9 cellular contexts compared by ENCODE assay signal in the genomic region with DNA sequence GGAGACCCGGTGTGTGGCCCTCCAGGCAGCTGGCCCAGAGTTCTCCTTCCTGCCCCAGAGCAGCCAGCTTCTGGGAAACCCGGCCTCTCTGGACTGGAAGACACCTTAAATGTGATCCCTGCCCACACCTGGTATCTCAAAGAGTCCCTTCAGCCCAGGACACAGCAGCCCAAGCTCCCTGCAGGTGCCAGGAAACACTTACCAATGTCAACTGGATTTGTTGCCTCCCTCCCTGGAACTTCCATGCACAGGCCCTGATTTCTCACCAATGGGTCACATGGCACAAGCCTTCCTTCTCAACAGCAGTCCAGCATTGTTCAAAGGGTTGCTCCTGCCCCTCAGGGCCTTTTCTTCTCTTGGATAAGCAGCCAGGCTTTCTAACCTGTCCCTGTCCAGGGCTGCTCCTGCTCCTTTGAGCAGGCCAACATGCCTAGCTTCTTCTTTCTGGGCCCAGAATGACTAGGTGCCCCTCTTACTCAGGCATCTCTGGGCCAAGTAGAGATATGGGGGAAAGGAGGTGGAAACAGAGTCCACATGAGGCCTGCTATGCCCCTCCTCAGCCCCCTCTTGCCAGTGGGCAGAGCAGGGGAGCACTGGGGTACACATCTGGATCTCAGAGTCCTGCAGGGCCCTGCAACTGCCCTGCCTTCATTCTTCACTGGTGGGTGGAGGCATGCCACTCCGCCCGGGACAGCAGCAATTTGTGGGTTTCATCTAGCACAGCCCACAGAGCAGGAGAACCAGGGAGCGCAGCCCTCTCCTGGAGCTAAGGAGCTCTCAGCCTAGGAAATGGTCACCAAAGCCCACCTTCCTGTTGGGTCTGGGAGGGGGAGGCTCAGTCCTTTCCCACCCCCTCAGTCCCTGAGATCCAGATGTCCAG. TPM values are rescaled to one million over a fixed set of nuclear protein-coding genes. Genes with fewer than 3 reads are reported as not detected.
DNase-seq lines count a peak whose midpoint lies in the region; ATAC-seq, FAIRE-seq and TF ChIP-seq lines count a peak whose summit lies in the region.
"Had no signal": no experiment of that assay in that cellular context is flagged by ENCODE, and none has a peak within 500 bp of the region (broad histone marks: within the 10 kb centered on the region; RNA-seq: fewer than 3 reads in every experiment).

No MANE protein-coding gene starts in this region.

- peaks cover 13% of the 10 kb centered on the region for H3K79me1 ChIP-seq in neuronal stem cell (ENCODE audit: low read depth, low read length)

- no peak for FAIRE-seq in endothelial cell of umbilical vein (lab: Jason Lieb, UNC)

- H3K27me3 ChIP-seq in CD4-positive, CD25-positive, alpha-beta regulatory T cell (ENCODE audit: control insufficient read depth, insufficient read depth, low read length), result no peaks in the 10 kb centered on the region
- H3K27me3 ChIP-seq in OCI-LY3 (ENCODE audit: low read depth, low read length) (no peaks in the 10 kb centered on the region), endothelial cell of umbilical vein (ENCODE audit: control insufficient read depth in 2 of 2, insufficient read depth in 2 of 2, low read length in 2 of 2) (no peaks in the 10 kb centered on the region), neuronal stem cell (ENCODE audit: control insufficient read depth in 3 of 3, insufficient read depth in 3 of 3, low read depth in 1 of 3, low read length in 3 of 3) (no peaks in the 10 kb centered on the region)

- H2AFZ ChIP-seq in OCI-LY3 (ENCODE audit: low read depth, low read length) (no peak overlapping the region), endothelial cell of umbilical vein (ENCODE audit: low read depth, low read length) (no peak overlapping the region), neuronal stem cell (ENCODE audit: low read length) (no peak overlapping the region)

- no peaks in the 10 kb centered on the region for H3K9me3 ChIP-seq in CD4-positive, CD25-positive, alpha-beta regulatory T cell (ENCODE audit: control insufficient read depth in 2 of 2, low read length in 2 of 2)
- no peaks in the 10 kb centered on the region for H3K9me3 ChIP-seq in OCI-LY3 (ENCODE audit: insufficient read depth, low read length)
- H3K9me3 ChIP-seq in endothelial cell of umbilical vein (replicated peaks; ENCODE audit: control insufficient read depth, insufficient read depth, low read length), result no peaks in the 10 kb centered on the region
- H3K9me3 ChIP-seq in neuronal stem cell (replicated peaks in 1 of 2; ENCODE audit: control insufficient read depth in 2 of 2, insufficient read depth in 1 of 2, low read depth in 1 of 2, low read length in 2 of 2), result no peaks in the 10 kb centered on the region

- H3K9me3 Mint-ChIP-seq in CD4-positive, CD25-positive, alpha-beta regulatory T cell, result peaks cover 0 to 1% (median 0%) of the 10 kb centered on the region in 7 donors

- H3K18ac ChIP-seq in neuronal stem cell (ENCODE audit: low read length), result peak overlapping the region; percentile 40

- H3K27ac ChIP-seq in CD4-positive, CD25-positive, alpha-beta regulatory T cell (ENCODE audit: insufficient read depth, low read length, poor library complexity, severe bottlenecking), result no peak overlapping the region
- H3K27ac ChIP-seq in OCI-LY3 (ENCODE audit: low read length) (peak overlapping the region; percentile 11; the same call in 1 of the 2 replicates), endothelial cell of umbilical vein (ENCODE audit: insufficient read depth, low read depth, low read length) (no peak overlapping the region), neuronal stem cell (replicated peaks; ENCODE audit: low read length) (no peak overlapping the region)

- H3K79me2 ChIP-seq in OCI-LY3 (ENCODE audit: low read length) (peaks cover 95% of the 10 kb centered on the region), endothelial cell of umbilical vein (ENCODE audit: control insufficient read depth, insufficient read depth, low read length) (peaks cover 52% of the 10 kb centered on the region)

- no peaks in the 10 kb centered on the region for H3K9me1 ChIP-seq in endothelial cell of umbilical vein (replicated peaks; ENCODE audit: control insufficient read depth, extremely low read depth, insufficient read depth, low read length)

- no peak overlapping the region for H3K4me3 Mint-ChIP-seq in CD4-positive, CD25-positive, alpha-beta regulatory T cell

- no CpG with 5 or more reads among the region's 5 CpGs for WGBS in neuronal stem cell (ENCODE audit: extremely low coverage in 2 of 2, insufficient read length in 2 of 2, insufficient replicate concordance in 1 of 2), 2 donors

- peaks cover 42% of the 10 kb centered on the region for H3K36me3 ChIP-seq in CD4-positive, CD25-positive, alpha-beta regulatory T cell (ENCODE audit: control insufficient read depth, insufficient read depth, low read length)
- H3K36me3 ChIP-seq in OCI-LY3 (replicated peaks; ENCODE audit: low read depth, low read length), result peaks cover 68% of the 10 kb centered on the region
- peaks cover 5 to 17% of the 10 kb centered on the region in 2 experiments for H3K36me3 ChIP-seq in endothelial cell of umbilical vein (ENCODE audit: control insufficient read depth in 2 of 2, extremely low read depth in 1 of 2, insufficient read depth in 2 of 2, low read length in 2 of 2)
- H3K36me3 ChIP-seq in neuronal stem cell (replicated peaks in 1 of 2; ENCODE audit: control insufficient read depth in 2 of 2, insufficient read depth in 2 of 2, low read length in 2 of 2), result peaks cover 25 to 98% of the 10 kb centered on the region in 2 donors

- intact Hi-C loops in endothelial cell of umbilical vein (cut with micrococcal nuclease), result no loop called here

- no peak overlapping the region for H3K4me3 ChIP-seq in CD4-positive, CD25-positive, alpha-beta regulatory T cell (ENCODE audit: low read depth, low read length)
- H3K4me3 ChIP-seq in OCI-LY3 (ENCODE audit: low read length) (no peak overlapping the region), endothelial cell of umbilical vein (replicated peaks in 1 of 3; ENCODE audit: insufficient read depth in 1 of 3, low read depth in 1 of 3, low read length in 3 of 3) (no peak overlapping the region), neuronal stem cell (ENCODE audit: low read length in 2 of 2) (no peak overlapping the region)

- no peak overlapping the region for H2BK15ac ChIP-seq in neuronal stem cell (ENCODE audit: low read length)

- no peak for DNase-seq in CD4-positive, CD25-positive, alpha-beta regulatory T cell
- DNase-seq in endothelial cell of umbilical vein (ENCODE audit: low read depth, low spot score) (peak; percentile 34), neuronal stem cell (ENCODE audit: low spot score) (no peak), NCI-H748 (lab: John Stamatoyannopoulos, UW; ENCODE audit: unreplicated experiment) (no peak), AG08396 (ENCODE audit: low spot score) (no peak)
- DNase-seq: activated T-cell treated with anti-CD3 and anti-CD28 coated beads, Interleukin-2, amount 50 U/mL, for 1 hour had no signal

- H3K23ac ChIP-seq in neuronal stem cell (ENCODE audit: low read depth, low read length, poor library complexity), result no peak overlapping the region

- H2BK12ac ChIP-seq in neuronal stem cell (ENCODE audit: low read length), result no peak overlapping the region

- peaks cover 39% of the 10 kb centered on the region for H3K4me1 ChIP-seq in CD4-positive, CD25-positive, alpha-beta regulatory T cell (ENCODE audit: control insufficient read depth, insufficient read depth, low read length, poor library complexity, severe bottlenecking)
- H3K4me1 ChIP-seq in OCI-LY3 (ENCODE audit: low read length), result peaks cover 53% of the 10 kb centered on the region
- H3K4me1 ChIP-seq in endothelial cell of umbilical vein (ENCODE audit: control insufficient read depth, extremely low read depth, insufficient read depth, low read length), result peaks cover 11% of the 10 kb centered on the region
- H3K4me1 ChIP-seq in neuronal stem cell (ENCODE audit: control insufficient read depth in 2 of 2, insufficient read depth in 1 of 2, low read depth in 1 of 2, low read length in 2 of 2), result peaks cover 11 to 36% of the 10 kb centered on the region in 2 donors

- no TSS peak for BruUV-seq in endothelial cell of umbilical vein (replicated peaks; lab: Mats Ljungman, UMichigan)

- no peak for ATAC-seq in CD4-positive, CD25-positive, alpha-beta regulatory T cell (ENCODE audit: low read depth in 2 of 2)
- no peak for ATAC-seq in HG02973 (IDR thresholded peaks at IDR 0.05; ENCODE audit: unreplicated experiment)
- no peak for ATAC-seq in HG03442 (IDR thresholded peaks at IDR 0.05; ENCODE audit: unreplicated experiment)

- no peak overlapping the region for H4K8ac ChIP-seq in neuronal stem cell (ENCODE audit: low read depth, low read length)

- POLR2A ChIA-PET in endothelial cell of umbilical vein (lab: Charles Lee), result no interaction called here

- TF ChIP-seq CTCF in OCI-LY3 (IDR thresholded peaks at IDR 0.05; ENCODE audit: low read depth, low read length) (no peak), endothelial cell of umbilical vein (IDR thresholded peaks at IDR 0.05; ENCODE audit: extremely low read depth in 1 of 2, insufficient read depth in 1 of 2, low read depth in 1 of 2, low read length in 2 of 2) (no peak)

- CTCF ChIA-PET in endothelial cell of umbilical vein (lab: Charles Lee), result interaction anchor here (1.2 to 1.6 kb wide), 3 partner anchors 9 to 87 kb away, joined by 3 to 5 read pairs (median 3); no protein-coding TSS in a partner anchor

- no peak overlapping the region for H2BK120ac ChIP-seq in neuronal stem cell (ENCODE audit: low read depth, low read length)

- H4K20me1 ChIP-seq in OCI-LY3 (ENCODE audit: insufficient read depth, low read length) (peaks cover 97% of the 10 kb centered on the region), endothelial cell of umbilical vein (replicated peaks; ENCODE audit: control insufficient read depth, extremely low read depth, insufficient read depth, low read length) (no peaks in the 10 kb centered on the region)

- TF ChIP-seq POLR2A in endothelial cell of umbilical vein (IDR thresholded peaks at IDR 0.05; ENCODE audit: low read depth, low read length), result no peak

- H2BK5ac ChIP-seq in neuronal stem cell (ENCODE audit: low read length), result no peak overlapping the region

- H3K4me2 ChIP-seq in OCI-LY3 (ENCODE audit: low read length), result no peak overlapping the region
- H3K4me2 ChIP-seq in endothelial cell of umbilical vein (ENCODE audit: insufficient read depth, low read length), result no peak overlapping the region
- no peak overlapping the region for H3K4me2 ChIP-seq in neuronal stem cell (ENCODE audit: insufficient read depth, low read length, poor library complexity, severe bottlenecking)

- dilution Hi-C loops in endothelial cell of umbilical vein (cut with MboI; ENCODE audit: extremely low pct_ligation_motif_present, low sequenced_read_pairs), result no loop called here

- H3K9ac ChIP-seq in OCI-LY3 (ENCODE audit: low read length) (no peak overlapping the region), endothelial cell of umbilical vein (replicated peaks; ENCODE audit: extremely low read depth, insufficient read depth, low read length) (no peak overlapping the region), neuronal stem cell (ENCODE audit: low read depth, low read length, poor library complexity) (no peak overlapping the region)

- peaks cover 12% of the 10 kb centered on the region for H3K36me3 Mint-ChIP-seq in CD4-positive, CD25-positive, alpha-beta regulatory T cell

- H2AK5ac ChIP-seq in neuronal stem cell (ENCODE audit: low read depth, low read length), result no peak overlapping the region

- peak overlapping the region; percentile 53 to 80 (median 79) for H3K27ac Mint-ChIP-seq in CD4-positive, CD25-positive, alpha-beta regulatory T cell

- no peak overlapping the region for H3K4ac ChIP-seq in neuronal stem cell (ENCODE audit: low read length)

- H3K27me3 Mint-ChIP-seq in CD4-positive, CD25-positive, alpha-beta regulatory T cell, result no peaks in the 10 kb centered on the region

- no peak overlapping the region for H3K14ac ChIP-seq in neuronal stem cell (ENCODE audit: low read length)

- H4K91ac ChIP-seq in neuronal stem cell (ENCODE audit: low read depth, low read length, poor library complexity), result no peak overlapping the region

- H3K4me1 Mint-ChIP-seq in CD4-positive, CD25-positive, alpha-beta regulatory T cell, result peaks cover 12 to 70% (median 33%) of the 10 kb centered on the region in 4 donors

RNA-seq across cellular contexts. Expression of gene ANP32A, which starts 31.4 kb away (rescaled TPM):
- total RNA-seq in CD4-positive, CD25-positive, alpha-beta regulatory T cell, result 89.4 TPM
- polyA plus RNA-seq in CD4-positive, CD25-positive, alpha-beta regulatory T cell, result 100 to 1,000 TPM in 1 of 4 donors, 10 to 100 TPM in 3; 71.4 to 104 (median 88.0) TPM
- 169 and 179 TPM in 2 replicates for total RNA-seq in endothelial cell of umbilical vein
- 29.4 and 37.9 TPM in 2 replicates for polyA plus RNA-seq in endothelial cell of umbilical vein
- 87.1 and 87.3 TPM in 2 replicates for polyA plus RNA-seq in endothelial cell of umbilical vein (2011; cell fraction: cytosol; rRNA removed)
- polyA plus RNA-seq in endothelial cell of umbilical vein (2011; cell fraction: nucleus; rRNA removed), result 53.8 and 56.4 TPM in 2 replicates
- polyA plus RNA-seq in endothelial cell of umbilical vein (2012), result 136 and 198 TPM in 2 replicates
- polyA minus RNA-seq in endothelial cell of umbilical vein, result 57.5 and 60.2 TPM in 2 replicates
- polyA minus RNA-seq in endothelial cell of umbilical vein (2011; cell fraction: cytosol; rRNA and poly(A)+ RNA removed), result 58.3 TPM
- 33.2 and 34.9 TPM in 2 replicates for polyA minus RNA-seq in endothelial cell of umbilical vein (2011; cell fraction: nucleus; rRNA and poly(A)+ RNA removed)
- polyA plus RNA-seq in neuronal stem cell (2013, experiment 1 of 2), result 488 TPM
- polyA plus RNA-seq in neuronal stem cell (2013, experiment 2 of 2), result 480 TPM
